ENCODE assay signal across 13 cellular contexts in genomic region chr11:6637871-6638270, GRCh38. TPM values are rescaled to one million over a fixed set of nuclear protein-coding genes. Genes with fewer than 3 reads are reported as not detected.
DNase-seq lines count a peak whose midpoint lies in the region; ATAC-seq and TF ChIP-seq lines count a peak whose summit lies in the region.
"Had no signal": no experiment of that assay in that cellular context is flagged by ENCODE, and none has a peak within 500 bp of the region (broad histone marks: within the 10 kb centered on the region; RNA-seq: fewer than 3 reads in every experiment).

No MANE protein-coding gene starts in this region.

- WGBS in gastroesophageal sphincter (ENCODE audit: low coverage in 1 of 2), 2 donors, result 6 to 20% methylated on average over 1 to 3 of the region's 3 CpGs

- no peaks in the 10 kb centered on the region for H3K36me3 ChIP-seq in adipocyte (ENCODE audit: control insufficient read depth, insufficient read depth, low read length, severe bottlenecking)
- peaks cover 0 to 32% of the 10 kb centered on the region in 2 donors for H3K36me3 ChIP-seq in gastroesophageal sphincter
- H3K36me3 ChIP-seq in rectal smooth muscle tissue (ENCODE audit: control insufficient read depth, insufficient read depth, low read length), result peaks cover 4% of the 10 kb centered on the region
- H3K36me3 ChIP-seq: HAP-1, ovary had no signal

- H3K4me1 ChIP-seq in adipocyte (ENCODE audit: control insufficient read depth, insufficient read depth, low read length) (peaks cover 22% of the 10 kb centered on the region), gastroesophageal sphincter (peaks cover 7 to 78% (median 41%) of the 10 kb centered on the region in 3 donors), rectal smooth muscle tissue (ENCODE audit: control insufficient read depth, insufficient read depth, low read length) (peaks cover 26% of the 10 kb centered on the region)
- H3K4me1 ChIP-seq: HAP-1 had no signal

- no peak for TF ChIP-seq CTCF in gastroesophageal sphincter (IDR thresholded peaks at IDR 0.05)

- DNase-seq in AG20443 (ENCODE audit: low spot score), result peak; percentile 86
- peak; percentile 80 for DNase-seq in adipocyte (ENCODE audit: low read depth)
- DNase-seq in SKM-1 (lab: John Stamatoyannopoulos, UW; ENCODE audit: unreplicated experiment), result no peak
- no peak for DNase-seq in NCI-H2107 treated with DMSO at 0.1 percent for 48 hours (lab: John Stamatoyannopoulos, UW; ENCODE audit: unreplicated experiment)
- no peak for DNase-seq in DMS114 treated with DMSO at 0.1 percent for 48 hours (lab: John Stamatoyannopoulos, UW; ENCODE audit: unreplicated experiment)
- DNase-seq: activated CD4-positive, alpha-beta memory T cell treated with anti-CD3 and anti-CD28 coated beads for 36 hours; immature natural killer cell had no signal

- H3K9ac ChIP-seq in adipocyte (ENCODE audit: low read length) (no peak overlapping the region), rectal smooth muscle tissue (ENCODE audit: low read length) (no peak overlapping the region)
- H3K9ac ChIP-seq: BLaER1 had no signal

- TF ChIP-seq EP300 in gastroesophageal sphincter (IDR thresholded peaks at IDR 0.05), result no peak

- H3K27me3 ChIP-seq in adipocyte (replicated peaks; ENCODE audit: control insufficient read depth, insufficient read depth, low read length) (peaks cover 10% of the 10 kb centered on the region), gastroesophageal sphincter (no peaks in the 10 kb centered on the region), rectal smooth muscle tissue (ENCODE audit: control insufficient read depth, insufficient read depth, low read length) (no peaks in the 10 kb centered on the region)
- H3K27me3 ChIP-seq: BLaER1, ovary had no signal

- H3K4me3 ChIP-seq in adipocyte (ENCODE audit: low read length) (no peak overlapping the region), gastroesophageal sphincter (no peak overlapping the region), rectal smooth muscle tissue (ENCODE audit: low read length) (peak overlapping the region; percentile 3)
- H3K4me3 ChIP-seq: BLaER1, HAP-1, ovary had no signal

- no peak for TF ChIP-seq POLR2A in gastroesophageal sphincter (IDR thresholded peaks at IDR 0.05)

- ATAC-seq in gastroesophageal sphincter (peak; percentile 74), GM19452 (IDR thresholded peaks at IDR 0.05; ENCODE audit: unreplicated experiment) (no peak)

- H3K9me3 ChIP-seq in adipocyte (ENCODE audit: control insufficient read depth, low read length), result no peaks in the 10 kb centered on the region
- no peaks in the 10 kb centered on the region for H3K9me3 ChIP-seq in gastroesophageal sphincter
- H3K9me3 ChIP-seq: BLaER1, HAP-1, ovary had no signal

- H3K27ac ChIP-seq in gastroesophageal sphincter, result peak overlapping the region; percentile 25 to 74 (median 47)
- peak overlapping the region; percentile 34 for H3K27ac ChIP-seq in rectal smooth muscle tissue (ENCODE audit: low read depth, low read length)
- H3K27ac ChIP-seq: BLaER1, ovary had no signal

RNA-seq across cellular contexts. Expression of gene DCHS1, which starts 17.7 kb away (rescaled TPM):
- total RNA-seq in gastroesophageal sphincter, result 10 to 100 TPM; 22.2 to 59.8 (median 37.8) TPM

RNA-seq across cellular contexts. Expression of gene TPP1, which starts 18.6 kb away (rescaled TPM):
- 10 to 100 TPM; 67.6 to 84.4 (median 76.9) TPM for total RNA-seq in gastroesophageal sphincter

RNA-seq across cellular contexts. Expression of gene TAF10, which starts 25.9 kb away (rescaled TPM):
- total RNA-seq in gastroesophageal sphincter, result 10 to 100 TPM; 21.7 to 41.1 (median 35.4) TPM

RNA-seq across cellular contexts. Expression of gene ILK, which starts 34.3 kb away (rescaled TPM):
- total RNA-seq in gastroesophageal sphincter, result 100 to 1,000 TPM; 395 to 658 (median 466) TPM

RNA-seq across cellular contexts. Expression of gene RRP8, which starts 34.5 kb away (rescaled TPM):
- 10 to 100 TPM; 25.7 to 32.4 (median 28.1) TPM for total RNA-seq in gastroesophageal sphincter

Comparison
In these comparisons a context has a peak if more than half of its experiments do, and no peak if none do; other contexts are left out.
1. DNase-seq: peak in AG20443 (single experiment) and adipocyte (single experiment); none in SKM-1 (single experiment), NCI-H2107 treated with DMSO at 0.1 percent for 48 hours (single experiment) and DMS114 treated with DMSO at 0.1 percent for 48 hours (single experiment).